10 cellular contexts compared by ENCODE assay signal in the genomic region with DNA sequence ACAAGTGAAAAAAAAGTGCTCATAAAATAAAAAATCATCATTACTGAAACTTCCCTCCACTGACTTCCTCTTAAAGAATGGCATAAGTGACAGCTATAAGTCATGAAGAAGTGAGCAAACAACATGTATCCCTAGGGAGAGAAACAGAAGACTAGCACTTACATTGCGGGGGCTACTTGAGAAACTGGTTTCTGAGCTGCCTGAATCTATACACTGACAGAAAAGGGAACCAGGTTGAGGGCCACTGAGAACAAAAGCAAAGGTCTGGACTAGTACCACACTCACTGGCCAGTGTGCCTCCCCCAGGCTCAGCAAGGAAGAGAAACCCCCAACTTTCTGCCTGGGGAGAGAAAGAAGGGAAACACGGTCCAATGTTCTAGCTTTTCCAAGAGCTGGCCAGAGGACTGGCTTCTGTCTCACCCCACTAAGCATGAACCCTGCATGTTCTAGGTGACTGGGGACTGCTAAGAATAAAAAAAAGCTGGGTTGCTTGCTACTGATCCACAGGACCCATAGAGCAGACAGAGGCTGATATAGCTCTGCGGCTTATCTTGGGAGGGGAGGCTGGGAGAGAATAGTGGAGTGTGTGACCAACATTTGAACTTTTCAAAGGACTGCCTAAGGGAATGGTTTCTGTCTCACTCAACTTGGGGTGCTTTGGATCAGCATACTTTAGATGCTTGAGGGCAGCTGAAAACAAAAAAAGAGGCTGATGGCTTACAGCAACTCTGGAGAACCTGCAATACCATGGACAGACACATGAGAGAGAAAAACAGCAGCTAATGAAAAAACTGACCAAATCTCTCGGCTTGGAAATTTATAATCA. TPM values are rescaled to one million over a fixed set of nuclear protein-coding genes. Genes with fewer than 3 reads are reported as not detected.
DNase-seq lines count a peak whose midpoint lies in the region; ATAC-seq and TF ChIP-seq lines count a peak whose summit lies in the region.
"Had no signal": no experiment of that assay in that cellular context is flagged by ENCODE, and none has a peak within 500 bp of the region (broad histone marks: within the 10 kb centered on the region; RNA-seq: fewer than 3 reads in every experiment).

No MANE protein-coding gene starts in this region.

- no peaks in the 10 kb centered on the region for H3K27me3 ChIP-seq in Karpas-422 (ENCODE audit: low read length)
- H3K27me3 ChIP-seq in heart right ventricle: no peaks in the 10 kb centered on the region
- H3K27me3 ChIP-seq: vagina had no signal

- intact Hi-C loops in heart right ventricle (cut with DNase I): no loop called here

- H3K79me2 ChIP-seq in Karpas-422 (ENCODE audit: low read length): peaks cover 96% of the 10 kb centered on the region

- no peaks in the 10 kb centered on the region for H3K9me3 ChIP-seq in Karpas-422 (ENCODE audit: low read length)
- H3K9me3 ChIP-seq in heart right ventricle: no peaks in the 10 kb centered on the region
- H3K9me3 ChIP-seq: vagina had no signal

- POLR2A ChIA-PET in GM10248 (lab: Yijun Ruan, JAX): no interaction called here

- DNase-seq in GM10248 (ENCODE audit: extremely low spot score): peak; percentile 53
- peak; percentile 92 for DNase-seq in Karpas-422
- DNase-seq in heart right ventricle: no peak
- no peak for DNase-seq in activated T-cell treated with anti-CD3 and anti-CD28 coated beads, Interleukin-2, amount 50 U/mL, for 1 hour
- no peak for DNase-seq in putamen (ENCODE audit: low spot score)
- DNase-seq in superior temporal gyrus (ENCODE audit: extremely low spot score): no peak
- no peak for DNase-seq in UCSD-AML1 (lab: John Stamatoyannopoulos, UW; ENCODE audit: unreplicated experiment)
- DNase-seq: activated CD4-positive, alpha-beta T cell treated with anti-CD3 and anti-CD28 coated beads for 36 hours had no signal

- CTCF ChIA-PET in GM10248 (lab: Yijun Ruan, JAX): interaction anchor here (0.9 to 2.5 kb wide), 5 partner anchors 8 to 347 kb away, joined by 4 to 9 read pairs (median 6); partner anchors contain the start of gene OXTR

- no peak overlapping the region for H2AFZ ChIP-seq in Karpas-422 (ENCODE audit: low read length)

- H3K36me3 ChIP-seq in Karpas-422 (ENCODE audit: insufficient read depth, low read length) (peaks cover 33% of the 10 kb centered on the region; the same call in 1 of the 2 replicates), heart right ventricle (peaks cover 0 to 35% (median 0%) of the 10 kb centered on the region in 9 donors)

- H4K20me1 ChIP-seq in Karpas-422 (ENCODE audit: insufficient read depth, low read depth, low read length): no peaks in the 10 kb centered on the region; the same call in 1 of the 2 replicates

- H3K4me1 ChIP-seq in Karpas-422 (ENCODE audit: low read length) (peaks cover 91% of the 10 kb centered on the region), heart right ventricle (peaks cover 0 to 14% (median 0%) of the 10 kb centered on the region in 9 donors)
- H3K4me1 ChIP-seq: vagina had no signal

- peak overlapping the region; percentile 90 for H3K4me2 ChIP-seq in Karpas-422 (ENCODE audit: low read depth, low read length, poor library complexity, severe bottlenecking)

- H3K4me3 ChIP-seq in Karpas-422 (ENCODE audit: low read length): peak overlapping the region; percentile 48
- H3K4me3 ChIP-seq in heart right ventricle: no peak overlapping the region
- H3K4me3 ChIP-seq: vagina had no signal

- no peak for TF ChIP-seq CTCF in GM10248 (IDR thresholded peaks at IDR 0.05; ENCODE audit: control extremely low read depth, extremely low read depth, low read depth, missing control alignments)
- peak in 2 of 9 donors; percentile 3 to 10 for TF ChIP-seq CTCF in heart right ventricle (IDR thresholded peaks at IDR 0.05)

- peak overlapping the region; percentile 66 for H3K9ac ChIP-seq in Karpas-422 (ENCODE audit: low read length)

- ATAC-seq in GM21737 (IDR thresholded peaks at IDR 0.05; ENCODE audit: unreplicated experiment) (peak; percentile 84), heart right ventricle (peak in 6 of 8 donors; percentile 35 to 80 (median 66))
- ATAC-seq: activated CD4-positive, alpha-beta T cell treated with anti-CD3 and anti-CD28 coated beads for 36 hours had no signal

- WGBS in heart right ventricle, 2 donors: 57 to 61% methylated on average over 4 of the region's 4 CpGs

- peak overlapping the region; percentile 96 for H3K27ac ChIP-seq in Karpas-422 (ENCODE audit: low read length)
- peak overlapping the region in 1 of 10 donors; percentile 32 for H3K27ac ChIP-seq in heart right ventricle
- H3K27ac ChIP-seq: vagina had no signal

- no peaks in the 10 kb centered on the region for H3K9me2 ChIP-seq in Karpas-422 (replicated peaks; ENCODE audit: insufficient read depth, low read length)

RNA-seq across cellular contexts. Expression of gene RAD18, which starts 8.1 kb away (rescaled TPM):
- total RNA-seq in Karpas-422 (2014; rRNA removed; shearing (Covaris generic); ENCODE audit: low replicate concordance): 23.9 and 48.2 TPM in 2 replicates
- total RNA-seq in heart right ventricle: 1 to 10 TPM; 1.5 to 4.6 (median 2.9) TPM
- polyA plus RNA-seq in heart right ventricle: 1 to 10 TPM in 1 of 2 donors, under 1 TPM in 1; 0.97 to 1.1 TPM

Comparison
In these comparisons a context has a peak if more than half of its experiments do, and no peak if none do; other contexts are left out.
1. DNase-seq: peak in GM10248 (single experiment) and Karpas-422 (single experiment); none in heart right ventricle (0 of 2), activated T-cell treated with anti-CD3 and anti-CD28 coated beads, Interleukin-2, amount 50 U/mL, for 1 hour (single experiment), putamen (single experiment), superior temporal gyrus (single experiment) and UCSD-AML1 (single experiment).